Comparison of ENCODE assay signal across 8 cellular contexts in genomic region chr1:109655624-109656519, GRCh38. TPM values are rescaled to one million over a fixed set of nuclear protein-coding genes. Genes with fewer than 3 reads are reported as not detected.
DNase-seq lines count a peak whose midpoint lies in the region; ATAC-seq and FAIRE-seq lines count a peak whose summit lies in the region.

GSTM4 (plus strand) TSS chr1:109656099; CDS start chr1:109656390, 291 bp downstream.

- H3K27me3 ChIP-seq in HUES6 (ENCODE audit: control insufficient read depth, insufficient read depth, low read length) (peaks cover 21% of the 10 kb centered on the region), SJCRH30 (no peaks in the 10 kb centered on the region), neuron (ENCODE audit: insufficient read depth, low read length) (no peaks in the 10 kb centered on the region), subcutaneous abdominal adipose tissue (ENCODE audit: control insufficient read depth in 5 of 5, insufficient read depth in 4 of 5, low read length in 5 of 5) (no peaks in the 10 kb centered on the region)

- H3K9me3 ChIP-seq in HUES6 (ENCODE audit: control insufficient read depth, insufficient read depth, low read depth, low read length) (no peaks in the 10 kb centered on the region), SJCRH30 (replicated peaks) (no peaks in the 10 kb centered on the region; the same call in 1 of the 2 replicates), neuron (ENCODE audit: low read length) (no peaks in the 10 kb centered on the region), subcutaneous abdominal adipose tissue (ENCODE audit: control insufficient read depth in 5 of 5, low read length in 5 of 5) (no peaks in the 10 kb centered on the region)

- H3K4me3 ChIP-seq in HUES6 (ENCODE audit: low read depth, low read length) (peak within 1 kb of the TSS; percentile 96), SJCRH30 (peak within 1 kb of the TSS; percentile 66), neuron (ENCODE audit: low read length) (peak within 1 kb of the TSS; percentile 78), subcutaneous abdominal adipose tissue (ENCODE audit: low read depth in 1 of 5, low read length in 5 of 5) (peak within 1 kb of the TSS; percentile 83 to 96 (median 85))

- peak within 1 kb of the TSS; percentile 85 for H2AFZ ChIP-seq in neuron (ENCODE audit: low read depth, low read length)

- H3K4me1 ChIP-seq in HUES6 (ENCODE audit: control insufficient read depth, insufficient read depth, low read length) (peaks cover 3% of the 10 kb centered on the region; the same call in 1 of the 2 replicates), SJCRH30 (peaks cover 8% of the 10 kb centered on the region; the same call in 1 of the 2 replicates), neuron (ENCODE audit: insufficient read depth, low read length) (peaks cover 13% of the 10 kb centered on the region), subcutaneous abdominal adipose tissue (ENCODE audit: control insufficient read depth in 5 of 5, insufficient read depth in 5 of 5, low read length in 5 of 5) (peaks cover 0 to 21% (median 18%) of the 10 kb centered on the region in 5 donors)

- no peak for FAIRE-seq in frontal cortex (lab: Jason Lieb, UNC)

- DNase-seq in DMS114 treated with DMSO at 0.1 percent for 48 hours (lab: John Stamatoyannopoulos, UW; ENCODE audit: unreplicated experiment) (peak; percentile 71), SJCRH30 (peak; percentile 79 to 80), frontal cortex (ENCODE audit: low spot score in 2 of 2) (peak; percentile 67 to 81)
- DNase-seq in activated naive CD4-positive, alpha-beta T cell (lab: John Stamatoyannopoulos, UW) = peak in 3 of 4 experiments; percentile 16 to 52 (median 21)

- peak within 1 kb of the TSS; percentile 37 for H3K9ac ChIP-seq in HUES6 (ENCODE audit: low read length)
- peak within 1 kb of the TSS; percentile 38 to 86 (median 84) for H3K9ac ChIP-seq in subcutaneous abdominal adipose tissue (ENCODE audit: low read length in 5 of 5)

- H3K36me3 ChIP-seq in HUES6 (ENCODE audit: control insufficient read depth, insufficient read depth, low read length) (peaks cover 4% of the 10 kb centered on the region; the same call in 1 of the 2 replicates), SJCRH30 (no peaks in the 10 kb centered on the region), neuron (ENCODE audit: insufficient read depth, low read length) (no peaks in the 10 kb centered on the region), subcutaneous abdominal adipose tissue (ENCODE audit: control insufficient read depth in 5 of 5, insufficient read depth in 5 of 5, low read length in 5 of 5) (peaks cover 0 to 31% (median 22%) of the 10 kb centered on the region in 5 donors)

- H3K27ac ChIP-seq in HUES6 (ENCODE audit: low read depth, low read length) (no peak within 1 kb of the TSS), SJCRH30 (0 out of 2 replicates have a peak within 1 kb of the TSS, but pooled peaks have one; percentile 9), subcutaneous abdominal adipose tissue (ENCODE audit: low read depth, low read length) (peak within 1 kb of the TSS; percentile 83)

- peak; percentile 76 for ATAC-seq in GM21367 (IDR thresholded peaks at IDR 0.05; ENCODE audit: unreplicated experiment)

RNA-seq across cellular contexts. Expression of gene GSTM4, which starts in this region (rescaled TPM):
- 2.5 and 3.0 TPM in 2 replicates for total RNA-seq in SJCRH30 (2014; rRNA removed; shearing (Covaris generic))
- total RNA-seq in frontal cortex = 3.7 TPM

Comparison
In these comparisons a context has a peak if more than half of its experiments do, and no peak if none do; other contexts are left out.
1. DNase-seq: peak in every context shown above with its lines; median percentile 80 in SJCRH30; 74 in frontal cortex; 71 in DMS114 treated with DMSO at 0.1 percent for 48 hours; 21 in activated naive CD4-positive, alpha-beta T cell.